13 cellular contexts compared by ENCODE assay signal in the genomic region with DNA sequence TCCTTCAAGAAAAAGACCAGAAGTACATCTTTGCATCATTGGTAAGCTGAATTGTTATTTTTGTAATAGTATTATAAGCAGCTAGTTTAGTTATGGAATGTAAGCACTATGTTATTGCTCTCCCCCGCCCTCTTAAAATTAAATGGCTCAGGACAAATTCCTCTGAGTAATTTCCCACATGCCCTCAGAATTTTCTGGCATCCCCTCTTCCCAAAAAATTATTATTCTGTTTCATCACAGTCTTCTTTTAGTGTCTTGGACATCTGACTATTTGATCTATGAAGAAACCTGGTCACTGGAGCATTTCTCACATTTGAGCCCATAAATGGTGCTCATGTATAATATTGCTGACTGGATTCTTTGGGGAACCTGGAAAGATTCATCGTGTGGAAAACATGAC.
A peak's percentile ranks its signal among the peaks of the same experiment; 100 is the strongest.
DNase-seq lines count a peak whose midpoint lies in the region; ATAC-seq and TF ChIP-seq lines count a peak whose summit lies in the region.
"Had no signal": no experiment of that assay in that cellular context is flagged by ENCODE, and none has a peak within 500 bp of the region (broad histone marks: within the 10 kb centered on the region; RNA-seq: fewer than 3 reads in every experiment).

No MANE protein-coding gene starts in this region.

- peak; percentile 13 for TF ChIP-seq EP300 in transverse colon (IDR thresholded peaks at IDR 0.05; ENCODE audit: low read depth)

- intact Hi-C loops in transverse colon (cut with DNase I; ENCODE audit: low total_unique reads) = no loop called here

- H3K36me3 Mint-ChIP-seq in activated naive CD4-positive, alpha-beta T cell treated with anti-CD3 and anti-CD28 coated beads, Interleukin-2, amount 50 U/mL, for 24 hours = peaks cover 16% of the 10 kb centered on the region
- peaks cover 37% of the 10 kb centered on the region for H3K36me3 Mint-ChIP-seq in natural killer cell treated with Interleukin-12 subunit alpha and Interleukin-12 subunit beta and Interleukin-15 and Interleukin-18, amount 100 ng/mL, for 72 hours

- no peaks in the 10 kb centered on the region for H3K9me3 Mint-ChIP-seq in activated naive CD4-positive, alpha-beta T cell treated with anti-CD3 and anti-CD28 coated beads, Interleukin-2, amount 50 U/mL, for 24 hours
- no peaks in the 10 kb centered on the region for H3K9me3 Mint-ChIP-seq in natural killer cell treated with Interleukin-12 subunit alpha and Interleukin-12 subunit beta and Interleukin-15 and Interleukin-18, amount 100 ng/mL, for 72 hours
- H3K9me3 Mint-ChIP-seq: activated T-helper 2 cell treated with anti-CD3 and anti-CD28 coated beads, Interferon-gamma antibody, Interleukin-2, Interleukin-4, amounts not matched to agents 10 μg/mL and 5 μg/mL and 100 μg/mL, durations not matched to agents 14 hours and 24 hours and 36 hours; WTC11 had no signal

- no peaks in the 10 kb centered on the region for H3K27me3 ChIP-seq in transverse colon

- no peaks in the 10 kb centered on the region for H3K27me3 Mint-ChIP-seq in activated naive CD4-positive, alpha-beta T cell treated with anti-CD3 and anti-CD28 coated beads, Interleukin-2, amount 50 U/mL, for 24 hours
- no peaks in the 10 kb centered on the region for H3K27me3 Mint-ChIP-seq in natural killer cell treated with Interleukin-12 subunit alpha and Interleukin-12 subunit beta and Interleukin-15 and Interleukin-18, amount 100 ng/mL, for 72 hours

- peaks cover 15 to 55% (median 32%) of the 10 kb centered on the region in 4 donors for H3K4me1 ChIP-seq in transverse colon

- ATAC-seq in natural killer cell treated with Interleukin-12 subunit alpha and Interleukin-12 subunit beta and Interleukin-15 and Interleukin-18, amount 100 ng/mL, for 72 hours = no peak
- ATAC-seq: WTC11 had no signal

- H3K36me3 ChIP-seq in transverse colon = peaks cover 0 to 71% (median 23%) of the 10 kb centered on the region in 4 donors

- H3K4me3 ChIP-seq in choroid plexus epithelial cell (ENCODE audit: low read depth, low read length) (no peak overlapping the region), transverse colon (no peak overlapping the region)

- H3K4me3 Mint-ChIP-seq in activated naive CD4-positive, alpha-beta T cell treated with anti-CD3 and anti-CD28 coated beads, Interleukin-2, amount 50 U/mL, for 24 hours = no peak overlapping the region
- H3K4me3 Mint-ChIP-seq in natural killer cell treated with Interleukin-12 subunit alpha and Interleukin-12 subunit beta and Interleukin-15 and Interleukin-18, amount 100 ng/mL, for 72 hours = no peak overlapping the region
- H3K4me3 Mint-ChIP-seq: WTC11 had no signal

- H3K27ac ChIP-seq in transverse colon (peak overlapping the region; percentile 59 to 77 (median 68)), RWPE1 (no peak overlapping the region)

- H3K9me3 ChIP-seq in transverse colon = no peaks in the 10 kb centered on the region

- TF ChIP-seq CTCF in choroid plexus epithelial cell (conservative IDR thresholded peaks at IDR 0.05; ENCODE audit: low read depth, low read length) (no peak), transverse colon (IDR thresholded peaks at IDR 0.05) (no peak), RWPE1 (conservative IDR thresholded peaks at IDR 0.05; ENCODE audit: low read depth) (no peak)

- H3K4me1 Mint-ChIP-seq in activated naive CD4-positive, alpha-beta T cell treated with anti-CD3 and anti-CD28 coated beads, Interleukin-2, amount 50 U/mL, for 24 hours = peaks cover 47% of the 10 kb centered on the region
- H3K4me1 Mint-ChIP-seq in natural killer cell treated with Interleukin-12 subunit alpha and Interleukin-12 subunit beta and Interleukin-15 and Interleukin-18, amount 100 ng/mL, for 72 hours (ENCODE audit: low read depth in 2 of 2) = peaks cover 37 to 39% of the 10 kb centered on the region in 2 donors
- H3K4me1 Mint-ChIP-seq: WTC11 had no signal

- in situ Hi-C loops in transverse colon (cut with MboI; ENCODE audit: low pct_ligation_motif_present in 1 of 4, low pct_unique_long_range_greater_than_20kb in 1 of 4, low sequenced_read_pairs in 3 of 4) = loop anchor here in 2 of 4 donors (5.0 to 25.0 kb wide), 2 partner anchors 111 to 239 kb away; no protein-coding TSS in a partner anchor

- no peak for TF ChIP-seq POLR2A in transverse colon (IDR thresholded peaks at IDR 0.05)

- peak overlapping the region; percentile 82 for H3K27ac Mint-ChIP-seq in activated naive CD4-positive, alpha-beta T cell treated with anti-CD3 and anti-CD28 coated beads, Interleukin-2, amount 50 U/mL, for 24 hours
- peak overlapping the region; percentile 67 to 98 for H3K27ac Mint-ChIP-seq in natural killer cell treated with Interleukin-12 subunit alpha and Interleukin-12 subunit beta and Interleukin-15 and Interleukin-18, amount 100 ng/mL, for 72 hours
- H3K27ac Mint-ChIP-seq: WTC11 had no signal

- WGBS in transverse colon (ENCODE audit: low coverage in 1 of 2), 2 donors = 38 to 66% methylated on average over 2 of the region's 2 CpGs

- no peak for DNase-seq in activated naive CD4-positive, alpha-beta T cell treated with anti-CD3 and anti-CD28 coated beads, Interleukin-2, amount 50 U/mL, for 16 hours
- DNase-seq in choroid plexus epithelial cell (ENCODE audit: low read depth) (peak; percentile 25), transverse colon (no peak), RWPE1 (ENCODE audit: low spot score) (no peak), pons (ENCODE audit: low spot score) (no peak), SHP77 (lab: John Stamatoyannopoulos, UW) (no peak)
- DNase-seq in natural killer cell treated with Interleukin-12 subunit alpha and Interleukin-12 subunit beta and Interleukin-15 and Interleukin-18, amount 100 ng/mL, for 72 hours (ENCODE audit: low spot score) = no peak
- DNase-seq: cerebellar nuclear complex, NCI-H748 treated with DMSO at 0.1 percent for 48 hours, SIG-M5 had no signal

- POLR2A ChIA-PET in RWPE1 (lab: Yijun Ruan, JAX; ENCODE audit: low non-redundant PET) = no interaction called here

- CTCF ChIA-PET in RWPE1 (lab: Yijun Ruan, JAX) = interaction anchor here (0.5 kb wide), 1 partner anchor 37 kb away, joined by 3 read pairs; no protein-coding TSS in a partner anchor
